In the genomic region with DNA sequence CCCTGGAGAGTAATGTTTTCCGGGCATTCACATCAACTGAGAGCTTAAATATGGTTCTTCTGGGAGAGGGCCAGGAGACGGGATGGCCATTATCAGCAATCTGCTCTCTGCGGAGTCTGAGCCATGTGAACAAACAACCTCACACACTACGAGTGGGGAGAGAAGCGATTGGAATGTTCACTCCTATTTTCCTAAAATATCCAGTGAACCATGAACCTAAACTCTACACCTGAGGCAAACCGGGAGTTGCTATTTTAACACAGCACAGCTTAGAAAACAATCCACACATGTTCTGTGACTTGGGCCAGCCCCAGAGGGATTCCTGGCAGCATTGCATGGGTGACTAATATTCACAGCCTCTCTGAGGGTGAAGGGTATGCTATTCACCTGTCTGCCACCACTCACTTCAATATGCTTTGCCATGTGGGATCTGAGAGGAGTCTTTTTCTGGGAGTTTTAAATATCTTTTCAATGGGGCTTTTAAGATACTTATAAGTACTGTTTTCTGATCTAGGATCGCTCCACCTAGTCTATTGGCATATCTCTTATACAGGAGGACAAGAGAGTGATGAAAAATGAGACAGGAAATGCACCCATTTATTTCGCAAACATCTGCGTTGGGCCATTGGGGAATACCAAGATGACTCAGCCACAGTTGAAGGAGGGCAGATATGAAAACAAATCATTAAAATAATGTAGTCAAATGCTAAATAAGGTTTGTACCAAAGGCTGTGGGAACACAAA, we compare ENCODE assay signal across 8 cellular contexts.
DNase-seq lines count a peak whose midpoint lies in the region; ATAC-seq lines count a peak whose summit lies in the region.

No MANE protein-coding gene starts in this region.

- H2AK5ac ChIP-seq in mesendoderm (ENCODE audit: low read length), result no peak overlapping the region

- no peak overlapping the region for H2BK5ac ChIP-seq in mesendoderm (ENCODE audit: low read length)

- no peak overlapping the region for H4K8ac ChIP-seq in mesendoderm (ENCODE audit: low read depth, low read length)

- H3K23ac ChIP-seq in mesendoderm (ENCODE audit: low read length), result no peak overlapping the region

- H3K9ac ChIP-seq in mesendoderm (ENCODE audit: low read length), result no peak overlapping the region

- WGBS in mesendoderm (ENCODE audit: extremely low coverage, insufficient coverage, low lambda C conversion rate), result no CpG with 5 or more reads among the region's 9 CpGs

- H3K4me1 ChIP-seq in mesendoderm (ENCODE audit: control insufficient read depth, low read depth, low read length), result peaks cover 5% of the 10 kb centered on the region

- H3K4me2 ChIP-seq in mesendoderm (ENCODE audit: low read length), result no peak overlapping the region

- no peaks in the 10 kb centered on the region for H3K36me3 ChIP-seq in mesendoderm (ENCODE audit: control insufficient read depth, insufficient read depth, low read length)

- H3K27ac ChIP-seq in epithelial cell of prostate, result peak overlapping the region; percentile 85
- no peak overlapping the region for H3K27ac ChIP-seq in mesendoderm (ENCODE audit: low read depth, low read length)

- H2BK15ac ChIP-seq in mesendoderm (replicated peaks; ENCODE audit: low read depth), result no peak overlapping the region

- H3K4me3 ChIP-seq in mesendoderm (ENCODE audit: low read length), result no peak overlapping the region

- H3K18ac ChIP-seq in mesendoderm (ENCODE audit: low read length), result no peak overlapping the region

- no peak overlapping the region for H3K56ac ChIP-seq in mesendoderm (ENCODE audit: low read length)

- ATAC-seq in HG02943 (IDR thresholded peaks at IDR 0.05; ENCODE audit: low read depth, unreplicated experiment), result peak; percentile 68

- H3K27me3 ChIP-seq in mesendoderm (ENCODE audit: insufficient read depth, low read length, poor library complexity), result no peaks in the 10 kb centered on the region

- H3K4ac ChIP-seq in mesendoderm (ENCODE audit: low read depth, low read length), result no peak overlapping the region

- H3K79me1 ChIP-seq in mesendoderm (ENCODE audit: low read length), result no peaks in the 10 kb centered on the region

- H2BK120ac ChIP-seq in mesendoderm (ENCODE audit: low read depth, low read length), result no peak overlapping the region

- no peaks in the 10 kb centered on the region for H3K79me2 ChIP-seq in mesendoderm (ENCODE audit: control insufficient read depth, insufficient read depth, low read length)

- no peak overlapping the region for H4K5ac ChIP-seq in mesendoderm (ENCODE audit: low read length)

- DNase-seq in stimulated activated CD4-positive, alpha-beta T cell treated with anti-CD3 and anti-CD28 coated beads, Interleukin-15, amount 100 ng/mL, for 24 hours, result peak; percentile 19
- DNase-seq in stimulated activated CD4-positive, alpha-beta T cell treated with anti-CD3 and anti-CD28 coated beads, Interleukin-2, amount 100 ng/mL, for 24 hours, result no peak
- DNase-seq in NCI-H446 (lab: John Stamatoyannopoulos, UW) (peak; percentile 60 to 83), epithelial cell of prostate (ENCODE audit: low read depth, low spot score) (peak; percentile 64), renal cortical epithelial cell (ENCODE audit: low read depth) (peak; percentile 99), NOMO-1 treated with DMSO at 0.1 percent for 48 hours (lab: John Stamatoyannopoulos, UW; ENCODE audit: unreplicated experiment) (no peak), mesendoderm (no peak)

Comparison
In these comparisons a context has a peak if more than half of its experiments do, and no peak if none do; other contexts are left out.
1. DNase-seq: peak in stimulated activated CD4-positive, alpha-beta T cell treated with anti-CD3 and anti-CD28 coated beads, Interleukin-15, amount 100 ng/mL, for 24 hours (single experiment), NCI-H446 (2 of 2), epithelial cell of prostate (single experiment) and renal cortical epithelial cell (single experiment); none in stimulated activated CD4-positive, alpha-beta T cell treated with anti-CD3 and anti-CD28 coated beads, Interleukin-2, amount 100 ng/mL, for 24 hours (0 of 2), NOMO-1 treated with DMSO at 0.1 percent for 48 hours (single experiment) and mesendoderm (single experiment).